In genomic region chr5:40688127-40688756, GRCh38 we compare ENCODE assay signal across 8 cellular contexts. TPM values are rescaled to one million over a fixed set of nuclear protein-coding genes. Genes with fewer than 3 reads are reported as not detected.
DNase-seq lines count a peak whose midpoint lies in the region; ATAC-seq, FAIRE-seq and TF ChIP-seq lines count a peak whose summit lies in the region.

No MANE protein-coding gene starts in this region.

- H3K27me3 ChIP-seq in WERI-Rb-1 (ENCODE audit: insufficient read depth, low read depth, severe bottlenecking) (no peaks in the 10 kb centered on the region), bronchial epithelial cell (ENCODE audit: control insufficient read depth, insufficient read depth, low read length) (no peaks in the 10 kb centered on the region)

- intact Hi-C loops in kidney (cut with DNase I) = no loop called here

- no peaks in the 10 kb centered on the region for H3K36me3 ChIP-seq in WERI-Rb-1
- H3K36me3 ChIP-seq in bronchial epithelial cell (ENCODE audit: control insufficient read depth, insufficient read depth, low read length) = peaks cover 5% of the 10 kb centered on the region
- H3K36me3 ChIP-seq in kidney (ENCODE audit: control insufficient read depth in 1 of 2, insufficient read depth in 2 of 2, low read length in 2 of 2) = peaks cover 0 to 6% of the 10 kb centered on the region in 2 donors

- H3K9me3 ChIP-seq in WERI-Rb-1 (ENCODE audit: severe bottlenecking) = no peaks in the 10 kb centered on the region
- no peaks in the 10 kb centered on the region for H3K9me3 ChIP-seq in kidney (ENCODE audit: control insufficient read depth in 1 of 2, low read length in 2 of 2)

- DNase-seq in AG08395 (ENCODE audit: low spot score) (peak; percentile 73), NCI-H2171 treated with DMSO at 0.1 percent for 48 hours (lab: John Stamatoyannopoulos, UW) (peak; percentile 81), WERI-Rb-1 (peak; percentile 76), bronchial epithelial cell (ENCODE audit: low read depth) (peak; percentile 81), kidney (peak; percentile 83)
- peak; percentile 60 to 71 for DNase-seq in stimulated activated CD4-positive, alpha-beta T cell treated with anti-CD3 and anti-CD28 coated beads, Interleukin-1b, Interleukin-23, amount 100 ng/mL, for 1 hour (ENCODE audit: low read depth in 2 of 2)

- peak; percentile 90 for ATAC-seq in GM18867 (IDR thresholded peaks at IDR 0.05; ENCODE audit: unreplicated experiment)
- peak; percentile 79 for ATAC-seq in HG03097 (IDR thresholded peaks at IDR 0.05; ENCODE audit: low FRiP score, unreplicated experiment)

- H3K9ac ChIP-seq in kidney (ENCODE audit: low read length in 2 of 2) = peak overlapping the region; percentile 38 to 49

- peaks cover 0 to 3% of the 10 kb centered on the region in 2 donors for H3K4me1 ChIP-seq in kidney (ENCODE audit: control insufficient read depth in 1 of 2, insufficient read depth in 1 of 2, low read depth in 1 of 2, low read length in 2 of 2)

- FAIRE-seq in bronchial epithelial cell (lab: Jason Lieb, UNC) (peak; percentile 95), kidney (lab: Jason Lieb, UNC) (peak; percentile 80)

- H3K27ac ChIP-seq in WERI-Rb-1 (no peak overlapping the region), kidney (ENCODE audit: low read depth in 2 of 2, low read length in 2 of 2) (peak overlapping the region in 1 of 2 donors; percentile 9)

- peak; percentile 77 for TF ChIP-seq CTCF in WERI-Rb-1 (IDR thresholded peaks at IDR 0.05; ENCODE audit: low read depth, low read length)
- peak; percentile 72 for TF ChIP-seq CTCF in bronchial epithelial cell (IDR thresholded peaks at IDR 0.05; ENCODE audit: insufficient read depth, low read length, severe bottlenecking)
- TF ChIP-seq CTCF in kidney (IDR thresholded peaks at IDR 0.05; ENCODE audit: borderline replicate concordance, extremely low read depth, insufficient read depth) = peak; percentile 91

- H3K4me3 ChIP-seq in WERI-Rb-1 (ENCODE audit: low read depth, low read length) (no peak overlapping the region), bronchial epithelial cell (ENCODE audit: low read depth, low read length) (no peak overlapping the region), kidney (ENCODE audit: low read length in 2 of 2) (peak overlapping the region; percentile 35 to 42)

RNA-seq across cellular contexts. Expression of gene PTGER4, which starts 8.5 kb away (rescaled TPM):
- 6.1 and 8.7 TPM in 2 replicates for total RNA-seq in bronchial epithelial cell
- 17.2 TPM for total RNA-seq in kidney
- 8.5 TPM for polyA plus RNA-seq in kidney (ENCODE audit: insufficient read depth, low read depth, low replicate concordance)

Comparison
In these comparisons a context has a peak if more than half of its experiments do, and no peak if none do; other contexts are left out.
1. H3K4me3 ChIP-seq: peak in kidney (2 of 2); none in WERI-Rb-1 (single experiment) and bronchial epithelial cell (single experiment).
2. Peak in every context shown above with its lines, with median percentiles within 50 percentile points of each other: DNase-seq and CTCF ChIP-seq.